ENCODE assay signal across 13 cellular contexts in the genomic region with DNA sequence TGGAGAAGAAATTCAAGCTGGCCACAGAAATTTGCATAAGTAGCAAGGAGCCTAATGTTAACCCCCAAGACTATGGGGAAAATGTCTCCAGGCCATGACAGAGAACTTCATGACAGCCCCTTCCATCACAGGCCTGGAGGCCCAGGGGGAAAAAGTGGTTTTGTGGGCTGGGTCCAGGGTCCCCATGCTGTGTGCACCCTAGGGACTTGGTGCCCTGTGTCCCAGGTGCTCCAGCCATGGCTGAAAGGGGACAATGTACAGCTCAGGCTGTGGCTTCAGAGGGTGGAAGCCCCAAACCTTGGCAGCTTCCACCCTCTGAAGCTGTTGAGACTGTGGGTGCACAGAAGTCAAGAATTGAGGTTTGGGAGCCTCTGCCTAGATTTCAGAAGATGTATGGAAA. TPM values are rescaled to one million over a fixed set of nuclear protein-coding genes. Genes with fewer than 3 reads are reported as not detected.
DNase-seq lines count a peak whose midpoint lies in the region; ATAC-seq and TF ChIP-seq lines count a peak whose summit lies in the region.
"Not testable (repeated sequence)": the region's sequence is repeated elsewhere in the genome, so short reads cannot be mapped to it uniquely, and the experiment has no call there.
"Had no signal": no experiment of that assay in that cellular context is flagged by ENCODE, and none has a peak within 500 bp of the region (broad histone marks: within the 10 kb centered on the region; RNA-seq: fewer than 3 reads in every experiment).

No MANE protein-coding gene starts in this region.

- CTCF ChIA-PET in HEK293 (lab: Yijun Ruan, JAX) = not testable (repeated sequence)

- not testable (repeated sequence) for H3K9ac ChIP-seq in BLaER1

- TF ChIP-seq CTCF in HEK293 (tag by site-specific recombination; IDR thresholded peaks at IDR 0.05); osteocyte (IDR thresholded peaks at IDR 0.05): not testable (repeated sequence)

- H3K27me3 ChIP-seq in BLaER1 = not testable (repeated sequence)

- peaks cover 15% of the 10 kb centered on the region for H3K4me1 ChIP-seq in BLaER1
- H3K4me1 ChIP-seq in HEK293 (ENCODE audit: control insufficient read depth, insufficient read depth, low read length) = not testable (repeated sequence)

- not testable (repeated sequence) for H3K36me3 ChIP-seq in BLaER1; HEK293 (ENCODE audit: control insufficient read depth in 2 of 2, insufficient read depth in 1 of 2, low read length in 2 of 2)

- H3K27me3 Mint-ChIP-seq in activated naive CD8-positive, alpha-beta T cell treated with anti-CD3 and anti-CD28 coated beads, Interleukin-2, amount 50 U/mL, for 24 hours = peaks cover 11% of the 10 kb centered on the region
- H3K27me3 Mint-ChIP-seq in osteocyte (ENCODE audit: unreplicated experiment) = peaks cover 38% of the 10 kb centered on the region
- H3K27me3 Mint-ChIP-seq in stimulated activated naive CD8-positive, alpha-beta T cell treated with anti-CD3 and anti-CD28 coated beads, Interleukin-15, Interleukin-2, amounts not matched to agents 100 ng/mL and 50 ng/mL, for 24 hours = peaks cover 15% of the 10 kb centered on the region

- peak overlapping the region; percentile 44 for H3K27ac Mint-ChIP-seq in activated naive CD8-positive, alpha-beta T cell treated with anti-CD3 and anti-CD28 coated beads, Interleukin-2, amount 50 U/mL, for 24 hours
- H3K27ac Mint-ChIP-seq in osteocyte (ENCODE audit: unreplicated experiment) = not testable (repeated sequence)
- peak overlapping the region; percentile 59 for H3K27ac Mint-ChIP-seq in stimulated activated naive CD8-positive, alpha-beta T cell treated with anti-CD3 and anti-CD28 coated beads, Interleukin-15, Interleukin-2, amounts not matched to agents 100 ng/mL and 50 ng/mL, for 24 hours

- H3K4me3 Mint-ChIP-seq in activated naive CD8-positive, alpha-beta T cell treated with anti-CD3 and anti-CD28 coated beads, Interleukin-2, amount 50 U/mL, for 24 hours; osteocyte (ENCODE audit: unreplicated experiment); stimulated activated naive CD8-positive, alpha-beta T cell treated with anti-CD3 and anti-CD28 coated beads, Interleukin-15, Interleukin-2, amounts not matched to agents 100 ng/mL and 50 ng/mL, for 24 hours: not testable (repeated sequence)

- H3K9me3 ChIP-seq in BLaER1; HEK293 (ENCODE audit: control insufficient read depth, insufficient read depth, low read depth, low read length): not testable (repeated sequence)

- peaks cover 27% of the 10 kb centered on the region for H3K4me1 Mint-ChIP-seq in activated naive CD8-positive, alpha-beta T cell treated with anti-CD3 and anti-CD28 coated beads, Interleukin-2, amount 50 U/mL, for 24 hours
- not testable (repeated sequence) for H3K4me1 Mint-ChIP-seq in osteocyte (ENCODE audit: unreplicated experiment)
- peaks cover 26% of the 10 kb centered on the region for H3K4me1 Mint-ChIP-seq in stimulated activated naive CD8-positive, alpha-beta T cell treated with anti-CD3 and anti-CD28 coated beads, Interleukin-15, Interleukin-2, amounts not matched to agents 100 ng/mL and 50 ng/mL, for 24 hours (ENCODE audit: low read depth)

- H4K20me1 ChIP-seq in BLaER1 = not testable (repeated sequence)

- not testable (repeated sequence) for H3K9me3 Mint-ChIP-seq in activated naive CD8-positive, alpha-beta T cell treated with anti-CD3 and anti-CD28 coated beads, Interleukin-2, amount 50 U/mL, for 24 hours; osteocyte (ENCODE audit: unreplicated experiment); stimulated activated naive CD8-positive, alpha-beta T cell treated with anti-CD3 and anti-CD28 coated beads, Interleukin-15, Interleukin-2, amounts not matched to agents 100 ng/mL and 50 ng/mL, for 24 hours

- H3K4me2 ChIP-seq in BLaER1 = peak overlapping the region; percentile 35

- not testable (repeated sequence) for H3K4me3 ChIP-seq in BLaER1; HEK293 (ENCODE audit: low read depth, low read length)

- H3K36me3 Mint-ChIP-seq in activated naive CD8-positive, alpha-beta T cell treated with anti-CD3 and anti-CD28 coated beads, Interleukin-2, amount 50 U/mL, for 24 hours (ENCODE audit: low read depth); osteocyte (ENCODE audit: unreplicated experiment); stimulated activated naive CD8-positive, alpha-beta T cell treated with anti-CD3 and anti-CD28 coated beads, Interleukin-15, Interleukin-2, amounts not matched to agents 100 ng/mL and 50 ng/mL, for 24 hours (ENCODE audit: low read depth): not testable (repeated sequence)

- DNase-seq in activated naive CD8-positive, alpha-beta T cell treated with anti-CD3 and anti-CD28 coated beads, Interleukin-2, amount 50 U/mL, for 24 hours = peak; percentile 20
- peak; percentile 49 for DNase-seq in osteocyte (ENCODE audit: extremely low spot score, unreplicated experiment)

- POLR2A ChIA-PET in HEK293 (lab: Yijun Ruan, JAX) = not testable (repeated sequence)

- H3K27ac ChIP-seq in BLaER1; HEK293 (ENCODE audit: extremely low read depth, low read depth, low read length): not testable (repeated sequence)

- peak; percentile 43 for ATAC-seq in activated naive CD8-positive, alpha-beta T cell treated with anti-CD3 and anti-CD28 coated beads, Interleukin-2, amount 50 U/mL, for 24 hours

TF ChIP-seq in HEK293, 187 proteins besides CTCF, POLR2A, EP300 and RAD21:
- peak; percentile 60; the same call in 1 of the 2 replicates for TF ChIP-seq ZNF585B (tag by site-specific recombination; IDR thresholded peaks at IDR 0.05)

RNA-seq across cellular contexts. Expression of gene IQCF6, which starts 8.5 kb away (rescaled TPM):
- total RNA-seq in osteocyte = not detected in 2 replicates
- total RNA-seq: A172; B cell; CD4-positive, alpha-beta memory T cell; CD4-positive, CD25-positive, alpha-beta regulatory T cell; CD8-positive, alpha-beta memory T cell; Daoy; G401; GM12878 had no signal
